Comparison of ENCODE assay signal across 11 cellular contexts in genomic region chr6:144912474-144912873, GRCh38.
A peak's percentile ranks its signal among the peaks of the same experiment; 100 is the strongest.
DNase-seq lines count a peak whose midpoint lies in the region; ATAC-seq and TF ChIP-seq lines count a peak whose summit lies in the region.
"Had no signal": no experiment of that assay in that cellular context is flagged by ENCODE, and none has a peak within 500 bp of the region (broad histone marks: within the 10 kb centered on the region; RNA-seq: fewer than 3 reads in every experiment).

No MANE protein-coding gene starts in this region.

- CTCF ChIA-PET in PC-9 (lab: Charles Lee) = no interaction called here

- no peak overlapping the region for H2AFZ ChIP-seq in PC-9
- peak overlapping the region; percentile 19 for H2AFZ ChIP-seq in neuronal stem cell (ENCODE audit: low read length)

- no peak overlapping the region for H3K9ac ChIP-seq in neuronal stem cell (ENCODE audit: low read depth, low read length, poor library complexity)

- peaks cover 8% of the 10 kb centered on the region; the same call in 1 of the 2 replicates for H3K9me3 ChIP-seq in PC-9 (ENCODE audit: insufficient read depth, low read depth)
- H3K9me3 ChIP-seq in neuronal stem cell (replicated peaks in 1 of 2; ENCODE audit: control insufficient read depth in 2 of 2, insufficient read depth in 1 of 2, low read depth in 1 of 2, low read length in 2 of 2) = no peaks in the 10 kb centered on the region
- H3K9me3 ChIP-seq: thyroid gland had no signal

- DNase-seq in EL (peak; percentile 74), PC-9 (no peak), epidermal melanocyte (ENCODE audit: insufficient read length, low spot score) (peak; percentile 52), neuronal stem cell (ENCODE audit: low spot score) (no peak), activated gamma-delta T cell treated with Interleukin-2 at 50 U/mL for 16 hours (no peak), DMS153 treated with DMSO at 0.1 percent for 48 hours (lab: John Stamatoyannopoulos, UW; ENCODE audit: unreplicated experiment) (no peak)
- DNase-seq: dorsolateral prefrontal cortex, NCI-H748 treated with DMSO at 0.1 percent for 48 hours, thyroid gland had no signal

- H3K27ac ChIP-seq in PC-9 (0 out of 2 replicates have a peak overlapping the region, but pooled peaks have one; percentile 16), neuronal stem cell (replicated peaks; ENCODE audit: low read length) (no peak overlapping the region)
- H3K27ac ChIP-seq: dorsolateral prefrontal cortex, thyroid gland had no signal

- H3K4me2 ChIP-seq in PC-9 (0 out of 2 replicates have a peak overlapping the region, but pooled peaks have one; percentile 13), neuronal stem cell (ENCODE audit: insufficient read depth, low read length, poor library complexity, severe bottlenecking) (no peak overlapping the region)

- H2BK5ac ChIP-seq in neuronal stem cell (ENCODE audit: low read length) = no peak overlapping the region

- no peak overlapping the region for H3K4me3 ChIP-seq in PC-9
- H3K4me3 ChIP-seq in neuronal stem cell (ENCODE audit: low read length in 2 of 2) = no peak overlapping the region
- H3K4me3 ChIP-seq: dorsolateral prefrontal cortex, thyroid gland had no signal

- TF ChIP-seq CTCF in PC-9 (conservative IDR thresholded peaks at IDR 0.05) = no peak

- no TSS peak for BruUV-seq in PC-9 (replicated peaks; lab: Mats Ljungman, UMichigan)

- no peak overlapping the region for H2BK120ac ChIP-seq in neuronal stem cell (ENCODE audit: low read depth, low read length)

- H3K18ac ChIP-seq in neuronal stem cell (ENCODE audit: low read length) = no peak overlapping the region

- no peak overlapping the region for H4K91ac ChIP-seq in neuronal stem cell (ENCODE audit: low read depth, low read length, poor library complexity)

- H3K9me2 ChIP-seq in PC-9 (ENCODE audit: insufficient read depth) = peaks cover 6% of the 10 kb centered on the region; the same call in 1 of the 2 replicates

- H3K36me3 ChIP-seq in PC-9 (ENCODE audit: low read depth) = no peaks in the 10 kb centered on the region
- no peaks in the 10 kb centered on the region for H3K36me3 ChIP-seq in neuronal stem cell (replicated peaks in 1 of 2; ENCODE audit: control insufficient read depth in 2 of 2, insufficient read depth in 2 of 2, low read length in 2 of 2)
- H3K36me3 ChIP-seq: thyroid gland had no signal

- H3K79me2 ChIP-seq in PC-9 (ENCODE audit: low read depth) = no peaks in the 10 kb centered on the region

- H2BK15ac ChIP-seq in neuronal stem cell (ENCODE audit: low read length) = no peak overlapping the region

- H2BK12ac ChIP-seq in neuronal stem cell (ENCODE audit: low read length) = no peak overlapping the region

- no peak overlapping the region for H3K4ac ChIP-seq in neuronal stem cell (ENCODE audit: low read length)

- ATAC-seq in GM21526 (IDR thresholded peaks at IDR 0.05; ENCODE audit: low FRiP score, unreplicated experiment) (no peak), HG03196 (IDR thresholded peaks at IDR 0.05; ENCODE audit: unreplicated experiment) (no peak)

- intact Hi-C loops in PC-9 (cut with micrococcal nuclease; ENCODE audit: unreplicated experiment) = loop anchor here (5.0 kb wide), 1 partner anchor 40 kb away; no protein-coding TSS in a partner anchor

- no peak overlapping the region for H4K8ac ChIP-seq in neuronal stem cell (ENCODE audit: low read depth, low read length)

- POLR2A ChIA-PET in PC-9 (lab: Charles Lee; ENCODE audit: unreplicated experiment) = no interaction called here

- H3K27me3 ChIP-seq in PC-9 (ENCODE audit: insufficient read depth, low read depth) (no peaks in the 10 kb centered on the region), neuronal stem cell (ENCODE audit: control insufficient read depth in 3 of 3, insufficient read depth in 3 of 3, low read depth in 1 of 3, low read length in 3 of 3) (no peaks in the 10 kb centered on the region)
- H3K27me3 ChIP-seq: thyroid gland had no signal

- H2AK5ac ChIP-seq in neuronal stem cell (ENCODE audit: low read depth, low read length) = no peak overlapping the region

- no peak overlapping the region for H3K14ac ChIP-seq in neuronal stem cell (ENCODE audit: low read length)

- no CpG with 5 or more reads among the region's 2 CpGs for WGBS in neuronal stem cell (ENCODE audit: extremely low coverage in 2 of 2, insufficient read length in 2 of 2, insufficient replicate concordance in 1 of 2), 2 donors

- H3K23ac ChIP-seq in neuronal stem cell (ENCODE audit: low read depth, low read length, poor library complexity) = no peak overlapping the region

- no peaks in the 10 kb centered on the region for H3K79me1 ChIP-seq in neuronal stem cell (ENCODE audit: low read depth, low read length)

- no peaks in the 10 kb centered on the region for H4K20me1 ChIP-seq in PC-9 (ENCODE audit: insufficient read depth)

- peaks cover 22% of the 10 kb centered on the region for H3K4me1 ChIP-seq in PC-9 (replicated peaks; ENCODE audit: insufficient read depth)
- peaks cover 0 to 2% of the 10 kb centered on the region in 2 donors for H3K4me1 ChIP-seq in neuronal stem cell (ENCODE audit: control insufficient read depth in 2 of 2, insufficient read depth in 1 of 2, low read depth in 1 of 2, low read length in 2 of 2)

- peaks cover 12% of the 10 kb centered on the region; the same call in 1 of the 2 replicates for H3F3A ChIP-seq in PC-9 (ENCODE audit: insufficient read depth, low read depth)

Comparison
In these comparisons a context has a peak if more than half of its experiments do, and no peak if none do; other contexts are left out.
1. DNase-seq: peak in EL (single experiment) and epidermal melanocyte (single experiment); none in PC-9 (0 of 2), neuronal stem cell (single experiment), activated gamma-delta T cell treated with Interleukin-2 at 50 U/mL for 16 hours (single experiment) and DMS153 treated with DMSO at 0.1 percent for 48 hours (single experiment).